11 cellular contexts compared by ENCODE assay signal in genomic region chr1:8419861-8420260, GRCh38.
A peak's percentile ranks its signal among the peaks of the same experiment; 100 is the strongest.
DNase-seq lines count a peak whose midpoint lies in the region; ATAC-seq and TF ChIP-seq lines count a peak whose summit lies in the region.
"Had no signal": no experiment of that assay in that cellular context is flagged by ENCODE, and none has a peak within 500 bp of the region (broad histone marks: within the 10 kb centered on the region; RNA-seq: fewer than 3 reads in every experiment).

No MANE protein-coding gene starts in this region.

- TF ChIP-seq CTCF in adrenal gland (IDR thresholded peaks at IDR 0.05), result no peak

- intact Hi-C loops in adrenal gland (cut with DNase I), result loop anchor here in 1 of 2 donors (5.0 kb wide), 1 partner anchor 48 kb away; no protein-coding TSS in a partner anchor
- intact Hi-C loops in right cardiac atrium (cut with DNase I), result loop anchor here in 3 of 4 donors (5.0 to 10.0 kb wide), 2 partner anchors 53 to 105 kb away; no protein-coding TSS in a partner anchor

- peaks cover 99% of the 10 kb centered on the region for H4K20me1 ChIP-seq in BLaER1

- TF ChIP-seq POLR2A in adrenal gland (IDR thresholded peaks at IDR 0.05), result no peak

- DNase-seq in adrenal gland (no peak), right cardiac atrium (no peak), T1000 (lab: John Stamatoyannopoulos, UW) (no peak), MV-4-11 (lab: John Stamatoyannopoulos, UW) (no peak)
- DNase-seq in NK-92 treated with Interleukin-12 subunit alpha and Interleukin-12 subunit beta, amount 100 ng/mL, for 24 hours (lab: John Stamatoyannopoulos, UW), result no peak
- DNase-seq: activated effector memory CD4-positive, alpha-beta T cell treated with Interleukin-2 at 50 U/mL for 16 hours; NCI-H345 had no signal

- no peak overlapping the region for H3K4me3 ChIP-seq in BLaER1
- peak overlapping the region in 1 of 4 donors; percentile 95 for H3K4me3 ChIP-seq in adrenal gland
- peak overlapping the region; percentile 96 for H3K4me3 ChIP-seq in right cardiac atrium (ENCODE audit: low read length)
- H3K4me3 ChIP-seq in rectal smooth muscle tissue (ENCODE audit: low read length), result peak overlapping the region; percentile 94

- H3K27me3 ChIP-seq in BLaER1 (no peaks in the 10 kb centered on the region), adrenal gland (no peaks in the 10 kb centered on the region), right cardiac atrium (ENCODE audit: control insufficient read depth, insufficient read depth) (no peaks in the 10 kb centered on the region), rectal smooth muscle tissue (ENCODE audit: control insufficient read depth, insufficient read depth, low read length) (no peaks in the 10 kb centered on the region)

- H3K9ac ChIP-seq in BLaER1 (no peak overlapping the region), rectal smooth muscle tissue (ENCODE audit: low read length) (no peak overlapping the region)

- no peaks in the 10 kb centered on the region for H3K9me3 ChIP-seq in BLaER1
- H3K9me3 ChIP-seq in adrenal gland (replicated peaks in 1 of 3), result no peaks in the 10 kb centered on the region
- H3K9me3 ChIP-seq in right cardiac atrium (ENCODE audit: control insufficient read depth, low read length), result no peaks in the 10 kb centered on the region

- WGBS in adrenal gland, 4 donors, result 55 to 66% (median 64%) methylated on average over 3 of the region's 3 CpGs
- 61% methylated on average over 3 of the region's 3 CpGs for WGBS in right cardiac atrium

- H3K4me1 ChIP-seq in BLaER1, result peaks cover 66% of the 10 kb centered on the region
- H3K4me1 ChIP-seq in adrenal gland (replicated peaks in 1 of 2), result peaks cover 48 to 79% of the 10 kb centered on the region in 2 donors
- peaks cover 7% of the 10 kb centered on the region for H3K4me1 ChIP-seq in right cardiac atrium (ENCODE audit: control insufficient read depth, insufficient read depth, low read length)
- H3K4me1 ChIP-seq in rectal smooth muscle tissue (ENCODE audit: control insufficient read depth, insufficient read depth, low read length), result peaks cover 40% of the 10 kb centered on the region

- H3K27ac ChIP-seq in BLaER1, result no peak overlapping the region
- H3K27ac ChIP-seq in adrenal gland, result peak overlapping the region in 4 of 5 donors; percentile 31 to 98 (median 98)
- peak overlapping the region; percentile 97 for H3K27ac ChIP-seq in right cardiac atrium (ENCODE audit: low read length)
- peak overlapping the region; percentile 98 for H3K27ac ChIP-seq in rectal smooth muscle tissue (ENCODE audit: low read depth, low read length)

- H3K36me3 ChIP-seq in BLaER1 (peaks cover 60% of the 10 kb centered on the region), adrenal gland (replicated peaks in 1 of 2) (peaks cover 0 to 33% of the 10 kb centered on the region in 2 donors), rectal smooth muscle tissue (ENCODE audit: control insufficient read depth, insufficient read depth, low read length) (no peaks in the 10 kb centered on the region)

- peak overlapping the region; percentile 75 for H3K4me2 ChIP-seq in BLaER1

- ATAC-seq in right cardiac atrium (no peak), HG03139 (IDR thresholded peaks at IDR 0.05; ENCODE audit: unreplicated experiment) (no peak)
- ATAC-seq: WTC11 had no signal
